ENCODE assay signal across 26 cellular contexts in the genomic region with DNA sequence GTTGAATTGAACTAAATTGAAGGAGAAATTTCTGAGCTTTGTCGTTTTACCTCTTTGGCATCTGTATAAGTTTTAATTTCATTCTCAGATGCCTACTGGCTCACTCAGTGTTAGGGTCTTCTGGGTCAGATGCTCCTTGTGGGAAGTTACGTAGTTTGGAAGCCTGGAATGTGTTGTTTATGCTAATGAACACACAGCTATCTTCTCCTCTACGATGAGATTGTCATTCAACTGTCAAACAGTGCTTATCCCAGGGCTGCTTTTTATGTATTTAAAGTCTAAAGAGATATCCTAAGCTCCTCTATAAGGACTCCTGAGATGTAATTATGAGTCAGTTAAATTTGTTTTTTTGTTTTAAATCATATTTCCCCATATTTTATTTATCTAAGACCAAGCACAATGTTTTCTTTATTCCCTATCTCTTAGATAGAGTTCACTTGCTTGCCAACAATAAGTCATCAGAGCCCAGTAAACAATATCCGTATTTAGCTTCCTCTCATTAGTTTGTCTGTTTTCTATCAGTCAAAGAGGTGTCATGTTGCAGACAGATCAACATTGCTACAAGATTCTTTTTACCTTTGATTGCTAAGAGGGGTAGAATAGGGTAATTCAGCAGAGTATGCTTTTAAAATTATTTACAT.
DNase-seq lines count a peak whose midpoint lies in the region; ATAC-seq and TF ChIP-seq lines count a peak whose summit lies in the region.
"Had no signal": no experiment of that assay in that cellular context is flagged by ENCODE, and none has a peak within 500 bp of the region (broad histone marks: within the 10 kb centered on the region; RNA-seq: fewer than 3 reads in every experiment).

No MANE protein-coding gene starts in this region.

- no peaks in the 10 kb centered on the region for H3K27me3 ChIP-seq in neuronal stem cell (ENCODE audit: control insufficient read depth in 3 of 3, insufficient read depth in 3 of 3, low read depth in 1 of 3, low read length in 3 of 3)
- no peaks in the 10 kb centered on the region for H3K27me3 ChIP-seq in colonic mucosa
- H3K27me3 ChIP-seq: brain microvascular endothelial cell, spleen, transverse colon had no signal

- H4K8ac ChIP-seq in neuronal stem cell (ENCODE audit: low read depth, low read length) = no peak overlapping the region

- DNase-seq in NCI-H1105 treated with DMSO at 0.1 percent for 48 hours (lab: John Stamatoyannopoulos, UW) = peak; percentile 32
- DNase-seq in NCI-H1105 (lab: John Stamatoyannopoulos, UW) = no peak
- DNase-seq in NCI-H460 (ENCODE audit: extremely low read depth, low read depth) = peak; percentile 65
- no peak for DNase-seq in Right ventricle myocardium superior
- no peak for DNase-seq in neuronal stem cell (ENCODE audit: low spot score)
- DNase-seq in colonic mucosa = no peak
- DNase-seq in DMS79 (lab: John Stamatoyannopoulos, UW) = no peak
- no peak for DNase-seq in activated CD8-positive, alpha-beta T cell treated with anti-CD3 and anti-CD28 coated beads, Interleukin-2, amount 10 ng/mL, durations not matched to agents 7 days and 5 days
- DNase-seq: 8988T; activated CD4-positive, alpha-beta T cell treated with anti-CD3 and anti-CD28 coated beads for 48 hours; activated CD8-positive, alpha-beta memory T cell treated with anti-CD3 and anti-CD28 coated beads, Interleukin-2, amount 10 ng/mL, durations not matched to agents 7 days and 5 days; brain microvascular endothelial cell; hypothalamus; KBM-7; kidney; NCI-H2081 treated with DMSO at 0.1 percent for 48 hours; NCI-H526 treated with DMSO at 0.1 percent for 48 hours; PC-9; spleen; stimulated activated CD4-positive, alpha-beta T cell treated with anti-CD3 and anti-CD28 coated beads, Interleukin-4, amount 100 ng/mL, for 4 hours; stimulated activated naive CD8-positive, alpha-beta T cell treated with anti-CD3 and anti-CD28 coated beads, Interleukin-15, amount 100 ng/mL, for 72 hours; T-helper 17 cell; transverse colon had no signal

- H3K4me1 Mint-ChIP-seq in activated CD8-positive, alpha-beta T cell treated with anti-CD3 and anti-CD28 coated beads, Interleukin-2, amount 10 ng/mL, durations not matched to agents 7 days and 5 days (ENCODE audit: low read depth) = no peaks in the 10 kb centered on the region
- H3K4me1 Mint-ChIP-seq: activated CD8-positive, alpha-beta memory T cell treated with anti-CD3 and anti-CD28 coated beads, Interleukin-2, amount 10 ng/mL, durations not matched to agents 7 days and 5 days; nephron; stimulated activated naive CD8-positive, alpha-beta T cell treated with anti-CD3 and anti-CD28 coated beads, Interleukin-15, amount 100 ng/mL, for 72 hours had no signal

- no peak overlapping the region for H3K27ac Mint-ChIP-seq in activated CD8-positive, alpha-beta T cell treated with anti-CD3 and anti-CD28 coated beads, Interleukin-2, amount 10 ng/mL, durations not matched to agents 7 days and 5 days
- H3K27ac Mint-ChIP-seq: activated CD8-positive, alpha-beta memory T cell treated with anti-CD3 and anti-CD28 coated beads, Interleukin-2, amount 10 ng/mL, durations not matched to agents 7 days and 5 days; mesothelial cell of epicardium; stimulated activated naive CD8-positive, alpha-beta T cell treated with anti-CD3 and anti-CD28 coated beads, Interleukin-15, amount 100 ng/mL, for 72 hours; T-helper 17 cell had no signal

- H3K4me1 ChIP-seq in neuronal stem cell (ENCODE audit: control insufficient read depth in 2 of 2, insufficient read depth in 1 of 2, low read depth in 1 of 2, low read length in 2 of 2) (peaks cover 3 to 6% of the 10 kb centered on the region in 2 donors), colonic mucosa (no peaks in the 10 kb centered on the region)
- H3K4me1 ChIP-seq: prostate gland, spleen, transverse colon had no signal

- no peak overlapping the region for H2BK12ac ChIP-seq in neuronal stem cell (ENCODE audit: low read length)

- H3K4me3 Mint-ChIP-seq in activated CD8-positive, alpha-beta T cell treated with anti-CD3 and anti-CD28 coated beads, Interleukin-2, amount 10 ng/mL, durations not matched to agents 7 days and 5 days = no peak overlapping the region
- H3K4me3 Mint-ChIP-seq: activated CD8-positive, alpha-beta memory T cell treated with anti-CD3 and anti-CD28 coated beads, Interleukin-2, amount 10 ng/mL, durations not matched to agents 7 days and 5 days; mesothelial cell of epicardium; nephron; stimulated activated naive CD8-positive, alpha-beta T cell treated with anti-CD3 and anti-CD28 coated beads, Interleukin-15, amount 100 ng/mL, for 72 hours; T-helper 17 cell had no signal

- no peaks in the 10 kb centered on the region for H3K79me1 ChIP-seq in neuronal stem cell (ENCODE audit: low read depth, low read length)

- H2AFZ ChIP-seq in neuronal stem cell (ENCODE audit: low read length) = peak overlapping the region; percentile 0
- H2AFZ ChIP-seq: PC-9 had no signal

- POLR2A ChIA-PET in activated CD8-positive, alpha-beta T cell treated with anti-CD3 and anti-CD28 coated beads, Interleukin-2, amount 10 ng/mL, durations not matched to agents 7 days and 5 days (lab: Charles Lee) = no interaction called here

- H3K4me3 ChIP-seq in neuronal stem cell (ENCODE audit: low read length in 2 of 2) = no peak overlapping the region
- no peak overlapping the region for H3K4me3 ChIP-seq in colonic mucosa
- H3K4me3 ChIP-seq: PC-9, prostate gland, spleen, transverse colon had no signal

- no peak overlapping the region for H2BK15ac ChIP-seq in neuronal stem cell (ENCODE audit: low read length)

- no peak for TF ChIP-seq CTCF in colonic mucosa (IDR thresholded peaks at IDR 0.05)

- H3K23ac ChIP-seq in neuronal stem cell (ENCODE audit: low read depth, low read length, poor library complexity) = no peak overlapping the region

- no peak overlapping the region for H3K14ac ChIP-seq in neuronal stem cell (ENCODE audit: low read length)

- H4K91ac ChIP-seq in neuronal stem cell (ENCODE audit: low read depth, low read length, poor library complexity) = no peak overlapping the region

- no peak overlapping the region for H2BK5ac ChIP-seq in neuronal stem cell (ENCODE audit: low read length)

- no peak overlapping the region for H2AK5ac ChIP-seq in neuronal stem cell (ENCODE audit: low read depth, low read length)

- no peak overlapping the region for H3K18ac ChIP-seq in neuronal stem cell (ENCODE audit: low read length)

- no peaks in the 10 kb centered on the region for H3K27me3 Mint-ChIP-seq in activated CD8-positive, alpha-beta T cell treated with anti-CD3 and anti-CD28 coated beads, Interleukin-2, amount 10 ng/mL, durations not matched to agents 7 days and 5 days (ENCODE audit: low read depth)
- H3K27me3 Mint-ChIP-seq: activated CD8-positive, alpha-beta memory T cell treated with anti-CD3 and anti-CD28 coated beads, Interleukin-2, amount 10 ng/mL, durations not matched to agents 7 days and 5 days had no signal

- H3K27ac ChIP-seq in neuronal stem cell (replicated peaks; ENCODE audit: low read length) = no peak overlapping the region
- no peak overlapping the region for H3K27ac ChIP-seq in colonic mucosa
- H3K27ac ChIP-seq: brain microvascular endothelial cell, PC-9, prostate gland, spleen, transverse colon had no signal

- H2BK120ac ChIP-seq in neuronal stem cell (ENCODE audit: low read depth, low read length) = no peak overlapping the region

- no peak overlapping the region for H3K4ac ChIP-seq in neuronal stem cell (ENCODE audit: low read length)

- no peaks in the 10 kb centered on the region for H3K36me3 Mint-ChIP-seq in activated CD8-positive, alpha-beta T cell treated with anti-CD3 and anti-CD28 coated beads, Interleukin-2, amount 10 ng/mL, durations not matched to agents 7 days and 5 days (ENCODE audit: low read depth)
- H3K36me3 Mint-ChIP-seq: activated CD8-positive, alpha-beta memory T cell treated with anti-CD3 and anti-CD28 coated beads, Interleukin-2, amount 10 ng/mL, durations not matched to agents 7 days and 5 days had no signal

- H3K9me3 ChIP-seq in neuronal stem cell (replicated peaks in 1 of 2; ENCODE audit: control insufficient read depth in 2 of 2, insufficient read depth in 1 of 2, low read depth in 1 of 2, low read length in 2 of 2) (no peaks in the 10 kb centered on the region), colonic mucosa (no peaks in the 10 kb centered on the region)
- H3K9me3 ChIP-seq: prostate gland, spleen, transverse colon had no signal

- H3K9me3 Mint-ChIP-seq in activated CD8-positive, alpha-beta T cell treated with anti-CD3 and anti-CD28 coated beads, Interleukin-2, amount 10 ng/mL, durations not matched to agents 7 days and 5 days (ENCODE audit: insufficient read depth) = no peaks in the 10 kb centered on the region
- H3K9me3 Mint-ChIP-seq: stimulated activated naive CD8-positive, alpha-beta T cell treated with anti-CD3 and anti-CD28 coated beads, Interleukin-15, amount 100 ng/mL, for 72 hours had no signal

- H3K9ac ChIP-seq in neuronal stem cell (ENCODE audit: low read depth, low read length, poor library complexity) (no peak overlapping the region), colonic mucosa (ENCODE audit: low read depth in 2 of 2, low read length in 2 of 2) (no peak overlapping the region)

- WGBS in neuronal stem cell (ENCODE audit: extremely low coverage in 2 of 2, insufficient read length in 2 of 2, insufficient replicate concordance in 1 of 2), 2 donors = no CpG with 5 or more reads among the region's 4 CpGs

- no peak overlapping the region for H3K4me2 ChIP-seq in neuronal stem cell (ENCODE audit: insufficient read depth, low read length, poor library complexity, severe bottlenecking)
- H3K4me2 ChIP-seq: PC-9 had no signal

- no peaks in the 10 kb centered on the region for H3K36me3 ChIP-seq in neuronal stem cell (replicated peaks in 1 of 2; ENCODE audit: control insufficient read depth in 2 of 2, insufficient read depth in 2 of 2, low read length in 2 of 2)
- H3K36me3 ChIP-seq in colonic mucosa = no peaks in the 10 kb centered on the region
- H3K36me3 ChIP-seq: brain microvascular endothelial cell, prostate gland, spleen, transverse colon had no signal

- intact Hi-C loops in Right ventricle myocardium superior (cut with DNase I) (loop anchor here (10.0 kb wide), 1 partner anchor 274 kb away; no protein-coding TSS in a partner anchor), colonic mucosa (cut with DNase I) (no loop called here)

- CTCF ChIA-PET in activated CD8-positive, alpha-beta T cell treated with anti-CD3 and anti-CD28 coated beads, Interleukin-2, amount 10 ng/mL, durations not matched to agents 7 days and 5 days (lab: Charles Lee) = no interaction called here

- peak; percentile 89 for ATAC-seq in Right ventricle myocardium superior (ENCODE audit: poor library complexity)
- ATAC-seq in activated CD8-positive, alpha-beta T cell treated with anti-CD3 and anti-CD28 coated beads, Interleukin-2, amount 10 ng/mL, durations not matched to agents 7 days and 5 days = no peak
- ATAC-seq: activated CD8-positive, alpha-beta memory T cell treated with anti-CD3 and anti-CD28 coated beads, Interleukin-2, amount 10 ng/mL, durations not matched to agents 7 days and 5 days; stimulated activated naive CD8-positive, alpha-beta T cell treated with anti-CD3 and anti-CD28 coated beads, Interleukin-15, amount 100 ng/mL, for 72 hours; T-helper 17 cell had no signal

Comparison
In these comparisons a context has a peak if more than half of its experiments do, and no peak if none do; other contexts are left out.
1. DNase-seq: peak in NCI-H1105 treated with DMSO at 0.1 percent for 48 hours (single experiment) and NCI-H460 (single experiment); none in NCI-H1105 (single experiment), Right ventricle myocardium superior (single experiment), neuronal stem cell (single experiment), colonic mucosa (single experiment), DMS79 (single experiment) and activated CD8-positive, alpha-beta T cell treated with anti-CD3 and anti-CD28 coated beads, Interleukin-2, amount 10 ng/mL, durations not matched to agents 7 days and 5 days (single experiment).